In the genomic region with DNA sequence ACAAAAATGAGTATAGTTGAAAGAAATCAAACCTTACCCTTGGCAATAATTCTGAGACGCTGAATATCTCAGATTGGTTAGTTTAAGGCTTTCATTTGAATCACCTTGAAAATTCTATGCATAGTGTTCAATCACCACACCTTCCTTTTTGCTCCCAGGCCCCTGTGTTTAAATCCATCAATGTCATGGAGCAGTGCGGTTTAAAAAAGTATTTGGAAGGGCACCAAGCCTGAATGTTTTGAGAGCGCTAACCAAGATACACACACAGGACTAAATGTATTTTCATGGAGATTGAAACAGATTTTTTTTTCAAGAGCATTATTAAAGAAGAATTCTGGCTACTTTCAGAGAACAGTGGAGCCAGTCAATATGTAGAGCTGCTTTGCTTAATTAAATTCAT, we compare ENCODE assay signal across 24 cellular contexts.
"Had no signal": no experiment of that assay in that cellular context is flagged by ENCODE, and none has a peak within 500 bp of the region (broad histone marks: within the 10 kb centered on the region; RNA-seq: fewer than 3 reads in every experiment).

No MANE protein-coding gene starts in this region.

- H3K79me2 ChIP-seq: hepatocyte had no signal

- H3K27me3 ChIP-seq: esophagus squamous epithelium, foreskin keratinocyte, hepatocyte, tibial artery, vagina had no signal

- H3K4me2 ChIP-seq: hepatocyte had no signal

- H3K27ac ChIP-seq: esophagus squamous epithelium, foreskin keratinocyte, hepatocyte, psoas muscle, skin epidermis, tibial artery, vagina had no signal

- H3K36me3 ChIP-seq: esophagus squamous epithelium, tibial artery, vagina had no signal

- H3K4me1 ChIP-seq: esophagus squamous epithelium, foreskin keratinocyte, psoas muscle, vagina had no signal

- DNase-seq: activated B cell treated with CpG ODN at 0.5 μM for 24 hours; activated CD4-positive, alpha-beta T cell treated with anti-CD3 and anti-CD28 coated beads for 48 hours; activated CD8-positive, alpha-beta T cell treated with anti-CD3 and anti-CD28 coated beads for 36 hours; activated naive CD4-positive, alpha-beta T cell; activated naive CD8-positive, alpha-beta T cell treated with anti-CD3 and anti-CD28 coated beads for 36 hours; activated T-cell treated with anti-CD3 and anti-CD28 coated beads, Interleukin-2, amount 50 U/mL, for 1 hour; amygdala; cerebellar nuclear complex; effector CD8-positive, alpha-beta T cell; esophagus squamous epithelium; foreskin keratinocyte; islet precursor cell; psoas muscle; right cardiac atrium; stimulated activated naive CD8-positive, alpha-beta T cell treated with anti-CD3 and anti-CD28 coated beads, Interleukin-15, Interleukin-2, amounts not matched to agents 100 U/mL and 50 U/mL, for 24 hours; substantia nigra; T-cell; T-helper 9 cell; tibial artery had no signal

- H2AFZ ChIP-seq: hepatocyte had no signal

- ATAC-seq: activated CD8-positive, alpha-beta T cell treated with anti-CD3 and anti-CD28 coated beads for 36 hours; activated T-helper 17 cell treated with anti-CD3 and anti-CD28 coated beads, Interleukin-2, amount 50 U/mL, for 72 hours; foreskin keratinocyte; psoas muscle; right cardiac atrium; stimulated activated naive CD8-positive, alpha-beta T cell treated with anti-CD3 and anti-CD28 coated beads, Interleukin-15, Interleukin-2, amounts not matched to agents 100 U/mL and 50 U/mL, for 24 hours; T-cell had no signal

- H3K9me3 ChIP-seq: esophagus squamous epithelium, psoas muscle, tibial artery, vagina had no signal

- H3K4me3 ChIP-seq: esophagus squamous epithelium, hepatocyte, lung, psoas muscle, skin epidermis, tibial artery, vagina had no signal
